Comparison of ENCODE assay signal across 15 cellular contexts in genomic region chr1:208085655-208086054, GRCh38.
DNase-seq lines count a peak whose midpoint lies in the region; ATAC-seq and TF ChIP-seq lines count a peak whose summit lies in the region.
"Had no signal": no experiment of that assay in that cellular context is flagged by ENCODE, and none has a peak within 500 bp of the region (broad histone marks: within the 10 kb centered on the region; RNA-seq: fewer than 3 reads in every experiment).

No MANE protein-coding gene starts in this region.

- H3K27ac ChIP-seq in vagina = peak overlapping the region; percentile 70
- H3K27ac ChIP-seq: cardiac muscle cell, parathyroid adenoma had no signal

- peaks cover 29% of the 10 kb centered on the region for H3K4me1 Mint-ChIP-seq in activated naive CD4-positive, alpha-beta T cell treated with anti-CD3 and anti-CD28 coated beads, Interleukin-2, amount 50 U/mL, for 24 hours
- H3K4me1 Mint-ChIP-seq in brain (peaks cover 95% of the 10 kb centered on the region), neural crest cell (peaks cover 74% of the 10 kb centered on the region)

- no peak for TF ChIP-seq POLR2A in vagina (IDR thresholded peaks at IDR 0.05)

- no peak overlapping the region for H3K4me3 Mint-ChIP-seq in activated naive CD4-positive, alpha-beta T cell treated with anti-CD3 and anti-CD28 coated beads, Interleukin-2, amount 50 U/mL, for 24 hours
- H3K4me3 Mint-ChIP-seq in brain (peak overlapping the region in 2 of 5 experiments; percentile 28 to 43), neural crest cell (no peak overlapping the region)

- no peaks in the 10 kb centered on the region for H3K27me3 ChIP-seq in vagina
- H3K27me3 ChIP-seq: cardiac muscle cell, gastroesophageal sphincter had no signal

- intact Hi-C loops in vagina (cut with DNase I) = loop anchor here (5.0 to 10.0 kb wide), 2 partner anchors 61 to 157 kb away; partner anchors contain the start of gene PLXNA2

- no peaks in the 10 kb centered on the region for H3K27me3 Mint-ChIP-seq in activated naive CD4-positive, alpha-beta T cell treated with anti-CD3 and anti-CD28 coated beads, Interleukin-2, amount 50 U/mL, for 24 hours
- H3K27me3 Mint-ChIP-seq in brain (no peaks in the 10 kb centered on the region), neural crest cell (ENCODE audit: low read depth) (no peaks in the 10 kb centered on the region)
- H3K27me3 Mint-ChIP-seq: activated CD4-positive, alpha-beta memory T cell treated with anti-CD3 and anti-CD28 coated beads, Interleukin-2, amount 10 ng/mL, durations not matched to agents 7 days and 5 days had no signal

- peak overlapping the region; percentile 66 for H3K27ac Mint-ChIP-seq in activated naive CD4-positive, alpha-beta T cell treated with anti-CD3 and anti-CD28 coated beads, Interleukin-2, amount 50 U/mL, for 24 hours
- H3K27ac Mint-ChIP-seq in brain (peak overlapping the region; percentile 89 to 97 (median 93)), neural crest cell (ENCODE audit: unreplicated experiment) (peak overlapping the region; percentile 32)
- H3K27ac Mint-ChIP-seq: activated CD4-positive, alpha-beta memory T cell treated with anti-CD3 and anti-CD28 coated beads, Interleukin-2, amount 10 ng/mL, durations not matched to agents 7 days and 5 days had no signal

- H3K9me3 Mint-ChIP-seq in activated naive CD4-positive, alpha-beta T cell treated with anti-CD3 and anti-CD28 coated beads, Interleukin-2, amount 50 U/mL, for 24 hours = no peaks in the 10 kb centered on the region
- H3K9me3 Mint-ChIP-seq in brain (peaks cover 0 to 6% (median 0%) of the 10 kb centered on the region in 5 experiments), neural crest cell (no peaks in the 10 kb centered on the region)
- H3K9me3 Mint-ChIP-seq: activated CD4-positive, alpha-beta memory T cell treated with anti-CD3 and anti-CD28 coated beads, Interleukin-2, amount 10 ng/mL, durations not matched to agents 7 days and 5 days had no signal

- H3K4me1 ChIP-seq in vagina = peaks cover 30% of the 10 kb centered on the region
- H3K4me1 ChIP-seq: parathyroid adenoma had no signal

- TF ChIP-seq CTCF in brain (conservative IDR thresholded peaks at IDR 0.05) (no peak), neural crest cell (conservative IDR thresholded peaks at IDR 0.05) (no peak), vagina (IDR thresholded peaks at IDR 0.05) (no peak)

- H3K36me3 ChIP-seq in vagina = no peaks in the 10 kb centered on the region

- ATAC-seq in GM18909 (IDR thresholded peaks at IDR 0.05; ENCODE audit: poor library complexity, unreplicated experiment) (no peak), HG02763 (IDR thresholded peaks at IDR 0.05; ENCODE audit: unreplicated experiment) (no peak)
- ATAC-seq: HepG2 had no signal

- no peak overlapping the region for H3K4me3 ChIP-seq in vagina
- H3K4me3 ChIP-seq: cardiac muscle cell had no signal

- DNase-seq in activated naive CD4-positive, alpha-beta T cell treated with anti-CD3 and anti-CD28 coated beads, Interleukin-2, amount 50 U/mL, for 16 hours = no peak
- DNase-seq in neural crest cell (ENCODE audit: low read depth, low spot score) = no peak
- no peak for DNase-seq in vagina (ENCODE audit: extremely low spot score in 2 of 2)
- no peak for DNase-seq in NCI-H1092 (lab: John Stamatoyannopoulos, UW)
- DNase-seq: activated CD4-positive, alpha-beta memory T cell treated with anti-CD3 and anti-CD28 coated beads, Interleukin-2, amount 10 ng/mL, durations not matched to agents 7 days and 5 days; activated effector memory CD4-positive, alpha-beta T cell treated with anti-CD3 and anti-CD28 coated beads, Interleukin-2, amount 50 U/mL, for 16 hours; trophoblast cell had no signal

- no peaks in the 10 kb centered on the region for H3K9me3 ChIP-seq in vagina
- H3K9me3 ChIP-seq: gastroesophageal sphincter had no signal

- no peaks in the 10 kb centered on the region for H3K36me3 Mint-ChIP-seq in activated naive CD4-positive, alpha-beta T cell treated with anti-CD3 and anti-CD28 coated beads, Interleukin-2, amount 50 U/mL, for 24 hours
- H3K36me3 Mint-ChIP-seq in brain = peaks cover 45% of the 10 kb centered on the region
- peaks cover 12% of the 10 kb centered on the region for H3K36me3 Mint-ChIP-seq in neural crest cell (ENCODE audit: low read depth)

Comparison
In these comparisons a context has a peak if more than half of its experiments do, and no peak if none do; other contexts are left out.
1. H3K27ac Mint-ChIP-seq: peak in every context shown above with its lines; median percentile 93 in brain; 66 in activated naive CD4-positive, alpha-beta T cell treated with anti-CD3 and anti-CD28 coated beads, Interleukin-2, amount 50 U/mL, for 24 hours; 32 in neural crest cell.